ENCODE assay signal across 16 cellular contexts in the genomic region with DNA sequence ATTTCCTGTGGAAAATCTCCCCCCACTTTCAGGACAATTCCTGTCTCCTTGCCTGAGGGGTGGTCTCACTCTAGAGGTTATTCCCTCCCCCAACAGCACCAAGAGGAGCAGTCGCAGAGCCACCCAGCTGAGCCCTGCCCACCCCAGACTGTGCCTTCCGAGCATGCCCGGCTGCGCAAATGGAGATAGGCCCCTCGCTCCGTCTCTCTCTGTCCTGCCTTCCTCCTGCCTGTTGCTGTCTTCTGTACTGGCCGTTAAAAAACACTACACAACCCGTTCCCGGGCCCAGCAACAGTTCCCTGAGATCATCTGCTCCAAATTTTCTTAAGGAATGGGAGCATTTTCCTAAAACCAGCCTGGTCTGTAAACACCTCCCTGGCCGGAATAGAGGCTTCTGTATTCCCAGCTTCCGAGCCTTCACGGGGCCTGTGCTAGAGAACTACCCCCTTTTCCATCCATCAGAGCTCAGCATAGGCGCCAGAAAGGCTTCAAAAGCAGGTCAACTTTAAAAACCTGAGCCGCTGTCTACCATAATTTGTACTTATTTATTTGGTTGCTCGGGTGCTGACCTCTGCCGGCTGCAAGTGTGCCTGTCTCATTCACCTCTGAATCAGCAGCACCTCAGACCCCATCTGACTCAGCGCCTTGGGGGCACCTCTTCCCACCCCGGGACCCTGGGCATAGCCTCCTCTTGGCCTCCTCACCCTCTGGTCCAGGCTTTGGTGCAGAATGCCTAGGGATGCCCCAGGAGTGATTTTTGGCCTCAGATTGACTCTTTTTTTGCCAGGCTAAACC.
A peak's percentile ranks its signal among the peaks of the same experiment; 100 is the strongest.
DNase-seq lines count a peak whose midpoint lies in the region; ATAC-seq, FAIRE-seq and TF ChIP-seq lines count a peak whose summit lies in the region.
"Had no signal": no experiment of that assay in that cellular context is flagged by ENCODE, and none has a peak within 500 bp of the region (broad histone marks: within the 10 kb centered on the region; RNA-seq: fewer than 3 reads in every experiment).

No MANE protein-coding gene starts in this region.

- DNase-seq in HepG2 (ENCODE audit: low spot score) (no peak), right lobe of liver (no peak), RPMI7951 (ENCODE audit: low read depth) (peak; percentile 76), foreskin fibroblast (no peak), upper lobe of right lung (peak; percentile 52), cerebellar cortex (ENCODE audit: low spot score) (no peak)
- DNase-seq in activated CD8-positive, alpha-beta memory T cell treated with anti-CD3 and anti-CD28 coated beads for 24 hours, result no peak
- DNase-seq: activated gamma-delta T cell treated with Interleukin-2 at 50 U/mL for 16 hours; DMS153; NCI-H2029 treated with DMSO at 0.1 percent for 48 hours; NCI-H774; stimulated activated naive B cell treated with anti-CD40 and anti-IgM and Interleukin-4, amounts not matched to agents 10 μg/mL and 1 μg/mL and 100 μg/mL, for 72 hours had no signal

- H2AFZ ChIP-seq in HepG2 (ENCODE audit: low read length), result no peak overlapping the region

- H3K4me3 ChIP-seq in HepG2 (replicated peaks in 1 of 3; ENCODE audit: insufficient read depth in 1 of 3, low read depth in 2 of 3, low read length in 3 of 3), result no peak overlapping the region
- H3K4me3 ChIP-seq in right lobe of liver, result no peak overlapping the region
- H3K4me3 ChIP-seq in foreskin fibroblast (ENCODE audit: low read depth in 1 of 2, low read length in 2 of 2), result no peak overlapping the region
- H3K4me3 ChIP-seq in upper lobe of right lung, result no peak overlapping the region
- H3K4me3 ChIP-seq: SK-N-MC had no signal

- intact Hi-C loops in HepG2 (cut with micrococcal nuclease; ENCODE audit: unreplicated experiment) (no loop called here), right lobe of liver (cut with DNase I) (no loop called here), upper lobe of right lung (cut with DNase I) (no loop called here)

- no peaks in the 10 kb centered on the region for H4K20me1 ChIP-seq in HepG2 (ENCODE audit: insufficient read depth, low read length)

- H3K36me3 ChIP-seq in HepG2 (replicated peaks in 1 of 2; ENCODE audit: control insufficient read depth in 1 of 2, insufficient read depth in 2 of 2, low read length in 2 of 2) (no peaks in the 10 kb centered on the region), right lobe of liver (no peaks in the 10 kb centered on the region), upper lobe of right lung (no peaks in the 10 kb centered on the region)
- H3K36me3 ChIP-seq: neutrophil had no signal

- no TSS peak for BruUV-seq in HepG2 (replicated peaks; lab: Mats Ljungman, UMichigan)

- TF ChIP-seq POLR2A in HepG2 (IDR thresholded peaks at IDR 0.05; ENCODE audit: insufficient read depth in 1 of 2, low read depth in 2 of 2, low read length in 2 of 2) (no peak), right lobe of liver (IDR thresholded peaks at IDR 0.05) (no peak)

- H3K9me3 ChIP-seq in HepG2 (ENCODE audit: low read length) (no peaks in the 10 kb centered on the region), right lobe of liver (no peaks in the 10 kb centered on the region), upper lobe of right lung (no peaks in the 10 kb centered on the region)
- H3K9me3 ChIP-seq: neutrophil had no signal

- no peak overlapping the region for H3K9ac ChIP-seq in HepG2 (ENCODE audit: insufficient read depth, low read depth, low read length)

- H3K4me2 ChIP-seq in HepG2 (ENCODE audit: low read depth, low read length), result no peak overlapping the region

- 30% methylated on average over 18 of the region's 18 CpGs for WGBS in HepG2 (ENCODE audit: low lambda C conversion rate)
- WGBS in right lobe of liver (ENCODE audit: insufficient coverage, low coverage, low lambda C conversion rate, missing lambda C conversion rate), result 63% methylated on average over 10 of the region's 18 CpGs

- TF ChIP-seq CTCF in HepG2 (CRISPR knock-in tag; IDR thresholded peaks at IDR 0.05), result no peak
- TF ChIP-seq CTCF in right lobe of liver (IDR thresholded peaks at IDR 0.05), result no peak
- TF ChIP-seq CTCF in foreskin fibroblast (IDR thresholded peaks at IDR 0.05; ENCODE audit: low read depth, low read length), result peak; percentile 17
- no peak for TF ChIP-seq CTCF in upper lobe of right lung (IDR thresholded peaks at IDR 0.05)

- no peak overlapping the region for H3K27ac ChIP-seq in HepG2 (ENCODE audit: extremely low read length, insufficient read depth, low read length)
- no peak overlapping the region for H3K27ac ChIP-seq in right lobe of liver
- H3K27ac ChIP-seq in upper lobe of right lung, result no peak overlapping the region
- H3K27ac ChIP-seq: neutrophil, SK-N-MC had no signal

- in situ Hi-C loops in HepG2 (cut with HindIII; ENCODE audit: extremely low pct_ligation_motif_present, low pct_unique_long_range_greater_than_20kb), result no loop called here

- FAIRE-seq in HepG2 (lab: Jason Lieb, UNC), result no peak
- FAIRE-seq: frontal cortex had no signal

- no peak for TF ChIP-seq EP300 in HepG2 (IDR thresholded peaks at IDR 0.05; ENCODE audit: low read depth in 2 of 2, low read length in 2 of 2)
- TF ChIP-seq EP300 in HepG2 (CRISPR knock-in tag; IDR thresholded peaks at IDR 0.05; ENCODE audit: borderline replicate concordance), result no peak

- H3K27me3 ChIP-seq in HepG2 (ENCODE audit: control insufficient read depth in 1 of 2, insufficient read depth in 2 of 2, low read length in 2 of 2) (peaks cover 20 to 86% of the 10 kb centered on the region in 2 experiments; a peak in 4 of 5 replicates), right lobe of liver (no peaks in the 10 kb centered on the region), upper lobe of right lung (no peaks in the 10 kb centered on the region)

- CTCF ChIA-PET in HepG2 (lab: Yijun Ruan, JAX; ENCODE audit: low intra/inter-chr PET ratio, low total read pairs), result no interaction called here

- peak; percentile 14; the same call in 1 of the 3 replicates for ATAC-seq in HepG2
- ATAC-seq in right lobe of liver, result no peak
- no peak for ATAC-seq in upper lobe of right lung
- ATAC-seq in HG02981 (IDR thresholded peaks at IDR 0.05; ENCODE audit: unreplicated experiment), result no peak
- ATAC-seq: stimulated activated naive B cell treated with anti-CD40 and anti-IgM and Interleukin-4, amounts not matched to agents 10 μg/mL and 1 μg/mL and 100 μg/mL, for 72 hours had no signal

- H3K79me2 ChIP-seq in HepG2 (ENCODE audit: insufficient read depth, low read length), result no peaks in the 10 kb centered on the region

- H3K4me1 ChIP-seq in HepG2 (ENCODE audit: insufficient read depth, low read length) (no peaks in the 10 kb centered on the region), right lobe of liver (no peaks in the 10 kb centered on the region), upper lobe of right lung (no peaks in the 10 kb centered on the region)

- POLR2A ChIA-PET in HepG2 (lab: Yijun Ruan, JAX), result no interaction called here

- TF ChIP-seq RAD21 in HepG2 (CRISPR knock-in tag; IDR thresholded peaks at IDR 0.05), result no peak

TF ChIP-seq in HepG2, 621 proteins besides CTCF, POLR2A, EP300 and RAD21:
- TF ChIP-seq ZZZ3 (CRISPR knock-in tag; IDR thresholded peaks at IDR 0.05; ENCODE audit: borderline replicate concordance), result no peak
- TF ChIP-seq, protein P1, sequence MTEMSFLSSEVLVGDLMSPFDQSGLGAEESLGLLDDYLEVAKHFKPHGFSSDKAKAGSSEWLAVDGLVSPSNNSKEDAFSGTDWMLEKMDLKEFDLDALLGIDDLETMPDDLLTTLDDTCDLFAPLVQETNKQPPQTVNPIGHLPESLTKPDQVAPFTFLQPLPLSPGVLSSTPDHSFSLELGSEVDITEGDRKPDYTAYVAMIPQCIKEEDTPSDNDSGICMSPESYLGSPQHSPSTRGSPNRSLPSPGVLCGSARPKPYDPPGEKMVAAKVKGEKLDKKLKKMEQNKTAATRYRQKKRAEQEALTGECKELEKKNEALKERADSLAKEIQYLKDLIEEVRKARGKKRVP (CRISPR knock-in tag; IDR thresholded peaks at IDR 0.05), result no peak
- no peak for TF ChIP-seq ZNF572 (CRISPR knock-in tag; IDR thresholded peaks at IDR 0.05)

Comparison
In these comparisons a context has a peak if more than half of its experiments do, and no peak if none do; other contexts are left out.
1. DNase-seq: peak in RPMI7951 (single experiment) and upper lobe of right lung (single experiment); none in HepG2 (single experiment), right lobe of liver (0 of 3), foreskin fibroblast (0 of 2), cerebellar cortex (single experiment) and activated CD8-positive, alpha-beta memory T cell treated with anti-CD3 and anti-CD28 coated beads for 24 hours (single experiment).